ENCODE assay signal across 11 cellular contexts in genomic region chr7:105267244-105267643, GRCh38.
DNase-seq lines count a peak whose midpoint lies in the region; ATAC-seq and TF ChIP-seq lines count a peak whose summit lies in the region.
"Had no signal": no experiment of that assay in that cellular context is flagged by ENCODE, and none has a peak within 500 bp of the region (broad histone marks: within the 10 kb centered on the region; RNA-seq: fewer than 3 reads in every experiment).

No MANE protein-coding gene starts in this region.

- no peaks in the 10 kb centered on the region for H3K9me3 Mint-ChIP-seq in activated naive CD4-positive, alpha-beta T cell treated with anti-CD3 and anti-CD28 coated beads for 36 hours
- H3K9me3 Mint-ChIP-seq in activated naive CD4-positive, alpha-beta T cell treated with anti-CD3 and anti-CD28 coated beads, Interleukin-2, amount 50 U/mL, for 72 hours, result no peaks in the 10 kb centered on the region
- no peaks in the 10 kb centered on the region for H3K9me3 Mint-ChIP-seq in activated naive CD8-positive, alpha-beta T cell treated with anti-CD3 and anti-CD28 coated beads, Interleukin-2, amount 10 ng/mL, durations not matched to agents 7 days and 5 days
- no peaks in the 10 kb centered on the region for H3K9me3 Mint-ChIP-seq in memory B cell

- POLR2A ChIA-PET in activated naive CD8-positive, alpha-beta T cell treated with anti-CD3 and anti-CD28 coated beads, Interleukin-2, amount 10 ng/mL, durations not matched to agents 7 days and 5 days (lab: Charles Lee), result no interaction called here

- intact Hi-C loops in activated naive CD4-positive, alpha-beta T cell treated with anti-CD3 and anti-CD28 coated beads for 36 hours (cut with micrococcal nuclease), result no loop called here
- intact Hi-C loops in upper lobe of right lung (cut with DNase I), result no loop called here

- CTCF ChIA-PET in activated naive CD4-positive, alpha-beta T cell treated with anti-CD3 and anti-CD28 coated beads for 36 hours (lab: Charles Lee), result interaction anchor here (1.3 kb wide), 1 partner anchor 86 kb away, joined by 4 read pairs; no protein-coding TSS in a partner anchor

- peaks cover 52% of the 10 kb centered on the region for H3K4me1 Mint-ChIP-seq in activated naive CD4-positive, alpha-beta T cell treated with anti-CD3 and anti-CD28 coated beads for 36 hours (ENCODE audit: low read depth)
- peaks cover 11% of the 10 kb centered on the region for H3K4me1 Mint-ChIP-seq in activated naive CD8-positive, alpha-beta T cell treated with anti-CD3 and anti-CD28 coated beads, Interleukin-2, amount 10 ng/mL, durations not matched to agents 7 days and 5 days
- H3K4me1 Mint-ChIP-seq in memory B cell, result peaks cover 45% of the 10 kb centered on the region

- no peak for TF ChIP-seq CTCF in upper lobe of right lung (IDR thresholded peaks at IDR 0.05)

- no peaks in the 10 kb centered on the region for H3K36me3 ChIP-seq in upper lobe of right lung

- no peaks in the 10 kb centered on the region for H3K27me3 ChIP-seq in upper lobe of right lung

- H3K36me3 Mint-ChIP-seq in activated naive CD4-positive, alpha-beta T cell treated with anti-CD3 and anti-CD28 coated beads for 36 hours (ENCODE audit: low read depth), result peaks cover 2% of the 10 kb centered on the region
- H3K36me3 Mint-ChIP-seq in activated naive CD4-positive, alpha-beta T cell treated with anti-CD3 and anti-CD28 coated beads, Interleukin-2, amount 50 U/mL, for 72 hours, result no peaks in the 10 kb centered on the region
- peaks cover 2% of the 10 kb centered on the region for H3K36me3 Mint-ChIP-seq in activated naive CD8-positive, alpha-beta T cell treated with anti-CD3 and anti-CD28 coated beads, Interleukin-2, amount 10 ng/mL, durations not matched to agents 7 days and 5 days
- peaks cover 3% of the 10 kb centered on the region for H3K36me3 Mint-ChIP-seq in memory B cell

- no peaks in the 10 kb centered on the region for H3K9me3 ChIP-seq in upper lobe of right lung

- no peaks in the 10 kb centered on the region for H3K27me3 Mint-ChIP-seq in activated naive CD4-positive, alpha-beta T cell treated with anti-CD3 and anti-CD28 coated beads for 36 hours (ENCODE audit: low read depth)
- H3K27me3 Mint-ChIP-seq in activated naive CD8-positive, alpha-beta T cell treated with anti-CD3 and anti-CD28 coated beads, Interleukin-2, amount 10 ng/mL, durations not matched to agents 7 days and 5 days, result no peaks in the 10 kb centered on the region
- H3K27me3 Mint-ChIP-seq in memory B cell, result no peaks in the 10 kb centered on the region

- no peak for DNase-seq in activated naive CD4-positive, alpha-beta T cell treated with anti-CD3 and anti-CD28 coated beads for 36 hours
- DNase-seq in activated naive CD4-positive, alpha-beta T cell treated with anti-CD3 and anti-CD28 coated beads, Interleukin-2, amount 50 U/mL, for 72 hours (ENCODE audit: low spot score in 2 of 2), result no peak
- no peak for DNase-seq in activated naive CD8-positive, alpha-beta T cell treated with anti-CD3 and anti-CD28 coated beads, Interleukin-2, amount 10 ng/mL, durations not matched to agents 7 days and 5 days
- DNase-seq in memory B cell (ENCODE audit: low spot score in 2 of 2), result no peak
- no peak for DNase-seq in upper lobe of right lung
- no peak for DNase-seq in DMS 273 treated with DMSO at 0.1 percent for 48 hours (lab: John Stamatoyannopoulos, UW)
- no peak for DNase-seq in SHP77 (lab: John Stamatoyannopoulos, UW)
- DNase-seq in HUDEP-2 (lab: John Stamatoyannopoulos, UW; ENCODE audit: unreplicated experiment in 76 of 76), result no peak
- DNase-seq: amniotic stem cell had no signal

- peak overlapping the region; percentile 56 for H3K4me3 ChIP-seq in upper lobe of right lung
- H3K4me3 ChIP-seq: K562 had no signal

- H3K4me3 Mint-ChIP-seq in activated naive CD4-positive, alpha-beta T cell treated with anti-CD3 and anti-CD28 coated beads for 36 hours, result peak overlapping the region; percentile 63
- H3K4me3 Mint-ChIP-seq in activated naive CD8-positive, alpha-beta T cell treated with anti-CD3 and anti-CD28 coated beads, Interleukin-2, amount 10 ng/mL, durations not matched to agents 7 days and 5 days, result peak overlapping the region; percentile 72
- H3K4me3 Mint-ChIP-seq in memory B cell, result peak overlapping the region; percentile 33

- H3K27ac ChIP-seq in upper lobe of right lung, result peak overlapping the region; percentile 1

- H3K27ac Mint-ChIP-seq in activated naive CD4-positive, alpha-beta T cell treated with anti-CD3 and anti-CD28 coated beads for 36 hours, result peak overlapping the region; percentile 47
- H3K27ac Mint-ChIP-seq in activated naive CD4-positive, alpha-beta T cell treated with anti-CD3 and anti-CD28 coated beads, Interleukin-2, amount 50 U/mL, for 72 hours, result no peak overlapping the region
- H3K27ac Mint-ChIP-seq in activated naive CD8-positive, alpha-beta T cell treated with anti-CD3 and anti-CD28 coated beads, Interleukin-2, amount 10 ng/mL, durations not matched to agents 7 days and 5 days, result peak overlapping the region; percentile 13
- peak overlapping the region; percentile 62 for H3K27ac Mint-ChIP-seq in memory B cell

- H3K4me1 ChIP-seq in upper lobe of right lung, result peaks cover 23% of the 10 kb centered on the region

- no peak for ATAC-seq in activated naive CD4-positive, alpha-beta T cell treated with anti-CD3 and anti-CD28 coated beads, Interleukin-2, amount 50 U/mL, for 72 hours
- ATAC-seq in activated naive CD8-positive, alpha-beta T cell treated with anti-CD3 and anti-CD28 coated beads, Interleukin-2, amount 10 ng/mL, durations not matched to agents 7 days and 5 days (ENCODE audit: low read depth), result peak; percentile 43
- ATAC-seq in memory B cell (ENCODE audit: low read depth), result no peak
- ATAC-seq in upper lobe of right lung, result no peak
- ATAC-seq: K562, sciatic nerve had no signal

Comparison
In these comparisons a context has a peak if more than half of its experiments do, and no peak if none do; other contexts are left out.
1. H3K27ac Mint-ChIP-seq: peak in activated naive CD4-positive, alpha-beta T cell treated with anti-CD3 and anti-CD28 coated beads for 36 hours (single experiment), activated naive CD8-positive, alpha-beta T cell treated with anti-CD3 and anti-CD28 coated beads, Interleukin-2, amount 10 ng/mL, durations not matched to agents 7 days and 5 days (single experiment) and memory B cell (single experiment); none in activated naive CD4-positive, alpha-beta T cell treated with anti-CD3 and anti-CD28 coated beads, Interleukin-2, amount 50 U/mL, for 72 hours (0 of 2).
2. Peak in every context shown above with its lines, with median percentiles within 50 percentile points of each other: H3K4me3 Mint-ChIP-seq.